ENCODE assay signal across 8 cellular contexts in the genomic region with DNA sequence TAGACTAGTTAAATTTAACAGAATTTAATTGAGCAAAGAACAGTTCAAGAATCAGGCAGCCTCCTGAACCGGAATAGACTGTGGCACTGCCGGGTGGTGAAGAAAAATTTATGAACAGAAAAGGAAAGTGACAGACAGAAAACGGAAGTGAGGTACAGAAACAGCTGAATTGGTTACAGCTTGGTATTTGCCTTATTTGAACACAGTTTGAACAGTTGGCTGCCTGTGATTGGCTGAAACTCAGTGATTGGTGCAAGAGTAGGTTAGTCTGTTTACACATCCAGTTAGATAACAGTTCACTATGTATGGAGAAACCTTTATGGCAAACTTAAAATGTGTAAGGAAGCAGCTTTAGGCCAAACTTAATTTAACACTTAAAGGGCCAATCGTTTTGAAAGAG.
DNase-seq lines count a peak whose midpoint lies in the region; ATAC-seq and TF ChIP-seq lines count a peak whose summit lies in the region.

No MANE protein-coding gene starts in this region.

- H3K4me1 Mint-ChIP-seq in effector memory CD8-positive, alpha-beta T cell (ENCODE audit: low read depth in 2 of 2), result peaks cover 4 to 5% of the 10 kb centered on the region in 2 donors

- DNase-seq in KBM-7 (peak; percentile 36), spleen (no peak), H7 (no peak), cerebellum (ENCODE audit: low spot score) (no peak)
- peak; percentile 26 to 42 (median 27) for DNase-seq in effector memory CD8-positive, alpha-beta T cell

- no peaks in the 10 kb centered on the region for H3K9me3 Mint-ChIP-seq in effector memory CD8-positive, alpha-beta T cell

- H2AFZ ChIP-seq in ACC112 (ENCODE audit: low read length, unreplicated experiment), result peak overlapping the region; percentile 45

- H3K27ac ChIP-seq in ACC112 (ENCODE audit: low read depth, low read length) (no peak overlapping the region), spleen (peak overlapping the region in 2 of 8 donors; percentile 16 to 20)

- ATAC-seq in GM19351 (IDR thresholded peaks at IDR 0.05; ENCODE audit: unreplicated experiment), result peak; percentile 57
- peak; percentile 97 for ATAC-seq in effector memory CD8-positive, alpha-beta T cell (replicated peaks)
- ATAC-seq in GM21786 (IDR thresholded peaks at IDR 0.05; ENCODE audit: unreplicated experiment), result no peak

- peak overlapping the region; percentile 18 to 95 for H3K27ac Mint-ChIP-seq in effector memory CD8-positive, alpha-beta T cell

- H3K79me2 ChIP-seq in ACC112 (ENCODE audit: control insufficient read depth, insufficient read depth, low read length, unreplicated experiment), result no peaks in the 10 kb centered on the region

- no peaks in the 10 kb centered on the region for H3K36me3 Mint-ChIP-seq in effector memory CD8-positive, alpha-beta T cell (ENCODE audit: insufficient read depth)

- H3K4me3 Mint-ChIP-seq in effector memory CD8-positive, alpha-beta T cell, result peak overlapping the region in 1 of 2 donors; percentile 34

- WGBS in spleen, 5 donors, result 32 to 51% (median 42%) methylated on average over 4 of the region's 4 CpGs

- TF ChIP-seq CTCF in spleen (IDR thresholded peaks at IDR 0.05 in 8 of 11, conservative IDR thresholded peaks at IDR 0.05 in 3 of 11), result no peak

- H3K4me1 ChIP-seq in ACC112 (ENCODE audit: control insufficient read depth, insufficient read depth, low read length, unreplicated experiment), result no peaks in the 10 kb centered on the region
- H3K4me1 ChIP-seq in spleen, result peaks cover 0 to 12% (median 0%) of the 10 kb centered on the region in 6 donors

- H3K36me3 ChIP-seq in ACC112 (ENCODE audit: insufficient read depth, low read length) (no peaks in the 10 kb centered on the region), spleen (no peaks in the 10 kb centered on the region), H7 (replicated peaks; ENCODE audit: control insufficient read depth, insufficient read depth, low read length) (no peaks in the 10 kb centered on the region)

- H3K4me3 ChIP-seq in ACC112 (ENCODE audit: low read depth, low read length) (no peak overlapping the region), spleen (peak overlapping the region in 1 of 8 donors; percentile 6), H7 (ENCODE audit: insufficient read depth, low read depth, low read length) (no peak overlapping the region)

- no peaks in the 10 kb centered on the region for H3K9me3 ChIP-seq in spleen

- intact Hi-C loops in spleen (cut with DNase I; ENCODE audit: low total_unique reads), result no loop called here

- in situ Hi-C loops in KBM-7 (cut with MboI; ENCODE audit: low pct_unique_long_range_greater_than_20kb, low sequenced_read_pairs), result no loop called here

- no peak for TF ChIP-seq POLR2A in spleen (IDR thresholded peaks at IDR 0.05)

- no peaks in the 10 kb centered on the region for H3K27me3 Mint-ChIP-seq in effector memory CD8-positive, alpha-beta T cell

- H3K27me3 ChIP-seq in ACC112 (ENCODE audit: insufficient read depth, low read length), result no peaks in the 10 kb centered on the region
- H3K27me3 ChIP-seq in spleen (replicated peaks in 1 of 7), result no peaks in the 10 kb centered on the region
- no peaks in the 10 kb centered on the region for H3K27me3 ChIP-seq in H7 (ENCODE audit: control insufficient read depth, insufficient read depth, low read length)

Comparison
In these comparisons a context has a peak if more than half of its experiments do, and no peak if none do; other contexts are left out.
1. DNase-seq: peak in KBM-7 (single experiment) and effector memory CD8-positive, alpha-beta T cell (3 of 3); none in spleen (single experiment), H7 (single experiment) and cerebellum (single experiment).